ENCODE assay signal across 8 cellular contexts in the genomic region with DNA sequence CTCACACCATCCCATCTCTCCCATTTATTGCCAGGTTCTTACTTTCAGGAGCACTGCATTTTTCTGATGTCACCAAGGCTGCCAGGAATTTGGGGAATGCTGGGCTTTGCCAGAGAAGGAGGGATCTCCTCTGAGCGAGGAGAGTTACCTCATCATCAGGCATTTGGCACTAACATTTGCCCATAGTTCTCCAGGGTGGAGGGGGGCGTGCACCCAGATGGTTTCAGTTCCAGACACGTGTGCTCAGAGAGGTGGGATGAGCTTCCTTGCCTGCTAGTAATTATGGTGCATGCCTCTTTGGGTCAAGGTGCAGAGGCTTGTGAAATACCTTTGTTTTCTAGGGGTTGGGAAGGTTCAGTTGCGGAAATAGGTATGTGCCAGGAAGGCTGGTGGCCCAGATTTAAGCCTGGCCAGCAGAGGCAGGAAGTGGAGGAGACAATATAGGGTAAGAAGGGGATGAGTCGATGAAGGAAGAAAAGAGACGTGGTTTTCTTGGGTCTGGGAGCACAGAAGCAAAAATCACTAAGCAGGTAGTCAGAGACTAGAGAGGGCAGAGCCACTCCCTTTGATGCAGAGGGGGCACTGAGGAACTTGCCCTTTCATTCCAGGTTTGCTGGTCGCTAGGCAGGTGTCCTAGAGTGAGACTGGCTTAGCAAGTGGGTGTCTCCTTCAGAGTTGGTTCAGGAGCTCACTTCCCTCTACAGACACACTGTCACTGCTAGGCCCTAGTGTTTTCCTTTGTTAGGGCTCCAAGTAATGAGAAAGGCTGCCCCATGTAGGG. TPM values are rescaled to one million over a fixed set of nuclear protein-coding genes. Genes with fewer than 3 reads are reported as not detected.
DNase-seq lines count a peak whose midpoint lies in the region; ATAC-seq and TF ChIP-seq lines count a peak whose summit lies in the region.

No MANE protein-coding gene starts in this region.

- peak overlapping the region; percentile 61 to 87 for H3K27ac ChIP-seq in esophagus (ENCODE audit: low read depth in 2 of 2, low read length in 1 of 2)

- no peak for ATAC-seq in GM19463 (IDR thresholded peaks at IDR 0.05; ENCODE audit: unreplicated experiment)

- H3K27ac Mint-ChIP-seq in nephron progenitor cell, result peak overlapping the region; percentile 69

- H3K4me1 ChIP-seq in esophagus (ENCODE audit: control insufficient read depth in 2 of 2, insufficient read depth in 2 of 2, low read length in 1 of 2) (peaks cover 0 to 12% of the 10 kb centered on the region in 2 donors), BE2C (no peaks in the 10 kb centered on the region)

- peaks cover 6% of the 10 kb centered on the region for H3K27me3 Mint-ChIP-seq in nephron progenitor cell (ENCODE audit: low read depth, poor library complexity)

- in situ Hi-C loops in Caki2 (cut with HindIII; ENCODE audit: low pct_unique_long_range_greater_than_20kb, low sequenced_read_pairs), result no loop called here

- TF ChIP-seq CTCF in nephron progenitor cell (IDR thresholded peaks at IDR 0.05) (no peak), BE2C (IDR thresholded peaks at IDR 0.05; ENCODE audit: low read depth, low read length) (no peak)

- peaks cover 28% of the 10 kb centered on the region for H3K4me1 Mint-ChIP-seq in nephron progenitor cell

- DNase-seq in Caki2 (ENCODE audit: low read depth) (peak; percentile 95), NCI-H69 (lab: John Stamatoyannopoulos, UW) (peak; percentile 81), nephron progenitor cell (peak; percentile 33), BE2C (no peak), NCI-H526 (lab: John Stamatoyannopoulos, UW) (no peak), NCI-H187 (lab: John Stamatoyannopoulos, UW) (no peak)

- H3K36me3 ChIP-seq in esophagus (ENCODE audit: control insufficient read depth in 2 of 2, insufficient read depth in 2 of 2, low read length in 1 of 2), result no peaks in the 10 kb centered on the region
- no peaks in the 10 kb centered on the region for H3K36me3 ChIP-seq in BE2C

- H3K9me3 Mint-ChIP-seq in nephron progenitor cell, result no peaks in the 10 kb centered on the region

- H3K27me3 ChIP-seq in esophagus (ENCODE audit: control insufficient read depth in 1 of 2, insufficient read depth in 2 of 2, low read length in 2 of 2) (no peaks in the 10 kb centered on the region), BE2C (no peaks in the 10 kb centered on the region)

- no peaks in the 10 kb centered on the region for H3K9me3 ChIP-seq in esophagus (ENCODE audit: control insufficient read depth in 2 of 2, insufficient read depth in 1 of 2, low read depth in 1 of 2, low read length in 1 of 2)
- no peaks in the 10 kb centered on the region for H3K9me3 ChIP-seq in BE2C

- no peaks in the 10 kb centered on the region for H3K36me3 Mint-ChIP-seq in nephron progenitor cell (ENCODE audit: low read depth)

- H3K4me3 Mint-ChIP-seq in nephron progenitor cell, result no peak overlapping the region

- no peak overlapping the region for H3K4me3 ChIP-seq in esophagus (ENCODE audit: low read depth in 1 of 2, low read length in 2 of 2)
- no peak overlapping the region for H3K4me3 ChIP-seq in BE2C (ENCODE audit: low read depth, low read length)

- 35 to 37% methylated on average over 7 of the region's 7 CpGs for WGBS in esophagus, 2 donors

RNA-seq across cellular contexts. Expression of gene TUFT1, which starts 7.2 kb away (rescaled TPM):
- 4.2 and 5.8 TPM in 2 replicates for total RNA-seq in Caki2 (2014; rRNA removed; shearing (Covaris generic); ENCODE audit: low replicate concordance)
- 10 to 100 TPM; 28.6 to 33.5 TPM for polyA plus RNA-seq in esophagus
- polyA plus RNA-seq in BE2C (2012; ENCODE audit: insufficient read depth, insufficient read length, low read depth), result 4.3 TPM

RNA-seq across cellular contexts. Expression of gene CGN, which starts 36.1 kb away (rescaled TPM):
- 0.03 and 0.61 TPM in 2 replicates for total RNA-seq in Caki2 (2014; rRNA removed; shearing (Covaris generic); ENCODE audit: low replicate concordance)
- 10 to 100 TPM; 10.5 to 13.7 TPM for polyA plus RNA-seq in esophagus
- polyA plus RNA-seq in BE2C (2012; ENCODE audit: insufficient read depth, insufficient read length, low read depth), result 26.1 TPM

Comparison
In these comparisons a context has a peak if more than half of its experiments do, and no peak if none do; other contexts are left out.
1. DNase-seq: peak in Caki2 (single experiment), NCI-H69 (single experiment) and nephron progenitor cell (single experiment); none in BE2C (single experiment), NCI-H526 (0 of 2) and NCI-H187 (0 of 2).